In the genomic region with DNA sequence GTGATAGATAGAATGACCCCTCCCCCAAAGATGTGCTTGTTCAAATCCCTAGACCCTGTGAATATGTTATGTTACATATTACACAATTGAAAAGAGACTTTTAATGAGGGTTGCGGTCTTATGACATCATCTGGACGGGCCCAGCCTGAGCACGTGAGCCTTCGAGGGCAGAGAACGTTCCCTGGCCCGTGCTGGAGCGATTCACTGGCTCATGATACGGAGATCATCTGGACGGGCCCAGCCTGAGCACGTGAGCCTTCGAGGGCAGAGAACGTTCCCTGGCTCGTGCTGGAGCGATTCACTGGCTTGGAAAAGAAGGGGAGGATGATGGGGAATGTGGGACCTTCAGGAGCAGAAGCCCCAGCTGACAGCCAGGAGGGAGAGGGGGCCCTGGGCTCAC, we compare ENCODE assay signal across 12 cellular contexts.
"Had no signal": no experiment of that assay in that cellular context is flagged by ENCODE, and none has a peak within 500 bp of the region (broad histone marks: within the 10 kb centered on the region; RNA-seq: fewer than 3 reads in every experiment).

No MANE protein-coding gene starts in this region.

- H2AFZ ChIP-seq: hepatocyte had no signal

- H3K27ac ChIP-seq: cardiac muscle cell, hepatocyte had no signal

- FAIRE-seq: colon, keratinocyte had no signal

- H3K27me3 Mint-ChIP-seq: type B pancreatic cell had no signal

- H3K27ac Mint-ChIP-seq: activated CD8-positive, alpha-beta T cell treated with anti-CD3 and anti-CD28 coated beads for 36 hours; activated naive CD4-positive, alpha-beta T cell treated with anti-CD3 and anti-CD28 coated beads, Interleukin-2, amount 50 U/mL, for 72 hours; type B pancreatic cell had no signal

- H3K4me2 ChIP-seq: hepatocyte had no signal

- H3K36me3 Mint-ChIP-seq: activated naive CD4-positive, alpha-beta T cell treated with anti-CD3 and anti-CD28 coated beads, Interleukin-2, amount 50 U/mL, for 72 hours; type B pancreatic cell had no signal

- ATAC-seq: activated CD8-positive, alpha-beta T cell treated with anti-CD3 and anti-CD28 coated beads for 36 hours; activated naive CD4-positive, alpha-beta T cell treated with anti-CD3 and anti-CD28 coated beads, Interleukin-2, amount 50 U/mL, for 72 hours; activated T-cell treated with anti-CD3 and anti-CD28 coated beads, Interleukin-2, amount 50 U/mL, for 4 hours had no signal

- H3K79me2 ChIP-seq: hepatocyte had no signal

- H3K36me3 ChIP-seq: cardiac muscle cell had no signal

- H3K9me3 Mint-ChIP-seq: activated CD8-positive, alpha-beta T cell treated with anti-CD3 and anti-CD28 coated beads for 36 hours; activated naive CD4-positive, alpha-beta T cell treated with anti-CD3 and anti-CD28 coated beads, Interleukin-2, amount 50 U/mL, for 72 hours; activated T-cell treated with anti-CD3 and anti-CD28 coated beads, Interleukin-2, amount 50 U/mL, for 4 hours; type B pancreatic cell had no signal

- H3K4me3 Mint-ChIP-seq: activated CD8-positive, alpha-beta T cell treated with anti-CD3 and anti-CD28 coated beads for 36 hours; activated T-cell treated with anti-CD3 and anti-CD28 coated beads, Interleukin-2, amount 50 U/mL, for 4 hours; type B pancreatic cell had no signal

- H3K27me3 ChIP-seq: cardiac muscle cell, hepatocyte had no signal

- DNase-seq: activated CD4-positive, alpha-beta T cell treated with anti-CD3 and anti-CD28 coated beads for 48 hours; activated effector memory CD4-positive, alpha-beta T cell treated with Interleukin-2 at 50 U/mL for 16 hours; activated T-cell treated with anti-CD3 and anti-CD28 coated beads, Interleukin-2, amount 50 U/mL, for 4 hours; stimulated activated CD4-positive, alpha-beta T cell treated with anti-CD3 and anti-CD28 coated beads, Interleukin-4, amount 100 ng/mL, for 1 hour; stimulated activated naive CD4-positive, alpha-beta T cell treated with Interleukin-2 at 50 U/mL for 16 hours had no signal

- H3K4me3 ChIP-seq: cardiac muscle cell, hepatocyte had no signal
